ENCODE assay signal across 1 cellular context in genomic region chr2:15159751-15160177, GRCh38.
TF ChIP-seq lines count a peak whose summit lies in the region.

No MANE protein-coding gene starts in this region.

TF ChIP-seq in H1, 55 proteins besides CTCF, POLR2A, EP300 and RAD21 (continued from another document):
- no peak for TF ChIP-seq ATF3 (IDR thresholded peaks at IDR 0.05; ENCODE audit: insufficient read depth, low read depth, low read length)
- TF ChIP-seq HDAC2 (IDR thresholded peaks at IDR 0.05; ENCODE audit: borderline replicate concordance in 1 of 2, low read depth in 2 of 2, low read length in 2 of 2), result no peak
- TF ChIP-seq USF2 (IDR thresholded peaks at IDR 0.05; ENCODE audit: low read length), result no peak
- no peak for TF ChIP-seq RFX5 (IDR thresholded peaks at IDR 0.05; ENCODE audit: borderline replicate concordance, low read depth, low read length)
- no peak for TF ChIP-seq JUN (IDR thresholded peaks at IDR 0.05; ENCODE audit: low read depth, low read length)
- TF ChIP-seq PHF8 (conservative IDR thresholded peaks at IDR 0.05; ENCODE audit: low read depth, low read length), result no peak
- no peak for TF ChIP-seq RNF2 (IDR thresholded peaks at IDR 0.05; ENCODE audit: borderline replicate concordance, low read depth, low read length, missing control alignments, poor library complexity, severe bottlenecking)
- no peak for TF ChIP-seq GTF2F1 (IDR thresholded peaks at IDR 0.05; ENCODE audit: borderline replicate concordance, low read depth, low read length)
- TF ChIP-seq CHD1 (IDR thresholded peaks at IDR 0.05; ENCODE audit: low read depth, low read length), result no peak
- no peak for TF ChIP-seq TAF1 (IDR thresholded peaks at IDR 0.05; ENCODE audit: low read depth, low read length)
- no peak for TF ChIP-seq RBBP5 (IDR thresholded peaks at IDR 0.05; ENCODE audit: borderline replicate concordance, low read depth, low read length)
